In the genomic region with DNA sequence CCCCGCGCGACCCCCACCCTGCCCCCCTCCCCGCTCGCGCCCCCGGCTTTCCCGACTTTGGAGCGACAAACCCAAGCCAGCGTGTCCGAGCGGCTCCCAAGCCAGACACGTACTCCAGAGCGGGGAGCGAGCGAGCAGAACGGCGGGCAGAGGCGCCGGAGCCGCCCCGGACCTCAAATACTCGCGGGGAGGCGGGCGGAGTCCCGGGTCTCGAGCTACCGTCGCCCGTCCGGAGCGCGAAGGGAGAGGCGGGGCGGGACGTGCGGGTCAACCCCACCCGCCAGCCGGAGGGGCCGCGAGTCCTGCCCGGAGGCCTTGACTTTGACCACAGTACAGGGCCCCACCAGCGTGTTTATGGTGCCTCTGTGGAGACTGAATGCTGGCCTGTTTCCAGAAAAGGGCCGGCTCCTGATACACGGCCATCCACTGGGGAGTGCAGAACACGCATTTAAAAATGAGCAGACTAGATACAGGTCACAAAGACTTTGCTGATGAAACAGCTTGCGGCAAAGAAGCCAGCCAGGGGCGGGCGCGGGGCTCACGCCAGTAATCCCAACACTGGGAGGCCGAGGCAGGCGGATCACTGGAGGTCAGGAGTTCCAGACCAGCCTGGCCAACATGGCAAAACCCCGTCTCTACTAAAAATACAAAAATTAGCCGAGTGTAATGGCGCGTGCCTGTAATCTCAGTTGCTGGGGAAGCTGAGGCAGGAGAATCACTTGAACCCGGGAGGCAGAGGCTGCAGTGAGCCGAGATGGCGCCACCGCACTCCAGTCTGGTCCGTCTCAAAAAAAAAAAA, we compare ENCODE assay signal across 8 cellular contexts. TPM values are rescaled to one million over a fixed set of nuclear protein-coding genes. Genes with fewer than 3 reads are reported as not detected.
A peak's percentile ranks its signal among the peaks of the same experiment; 100 is the strongest.
DNase-seq lines count a peak whose midpoint lies in the region; ATAC-seq and TF ChIP-seq lines count a peak whose summit lies in the region.

A gene (minus strand): TSS at position 148 of the 799 bp plus-strand sequence. CDS start 12,235 bp downstream, outside the sequence.

- H3K27me3 ChIP-seq in sigmoid colon, result no peaks in the 10 kb centered on the region

- TF ChIP-seq EP300 in sigmoid colon (IDR thresholded peaks at IDR 0.05), result no peak

- H3K27me3 Mint-ChIP-seq in chondrocyte (ENCODE audit: low read depth), result no peaks in the 10 kb centered on the region
- H3K27me3 Mint-ChIP-seq in immature natural killer cell (ENCODE audit: low read depth in 3 of 3), result peaks cover 3 to 14% (median 3%) of the 10 kb centered on the region in 3 donors

- peak within 1 kb of the TSS; percentile 68 to 88 (median 84) for H3K4me3 ChIP-seq in sigmoid colon

- no peaks in the 10 kb centered on the region for H3K9me3 ChIP-seq in sigmoid colon

- TF ChIP-seq POLR2A in sigmoid colon (IDR thresholded peaks at IDR 0.05), result peak in 1 of 2 donors; percentile 39

- H3K27ac Mint-ChIP-seq in chondrocyte (ENCODE audit: unreplicated experiment), result peak within 1 kb of the TSS; percentile 97
- peak within 1 kb of the TSS; percentile 85 to 95 (median 94) for H3K27ac Mint-ChIP-seq in immature natural killer cell

- H3K4me1 ChIP-seq in sigmoid colon, result peaks cover 0 to 39% (median 17%) of the 10 kb centered on the region in 4 donors

- H3K36me3 Mint-ChIP-seq in chondrocyte (ENCODE audit: low read depth) (no peaks in the 10 kb centered on the region), immature natural killer cell (peaks cover 0 to 5% (median 5%) of the 10 kb centered on the region in 3 donors)

- in situ Hi-C loops in KBM-7 (cut with MboI; ENCODE audit: low pct_unique_long_range_greater_than_20kb, low sequenced_read_pairs), result no loop called here

- H3K4me1 Mint-ChIP-seq in chondrocyte (ENCODE audit: low read depth) (peaks cover 32% of the 10 kb centered on the region), immature natural killer cell (peaks cover 56 to 80% of the 10 kb centered on the region in 2 donors)

- peak within 1 kb of the TSS; percentile 87 for H3K4me3 Mint-ChIP-seq in chondrocyte (ENCODE audit: unreplicated experiment)
- peak within 1 kb of the TSS; percentile 89 to 95 (median 92) for H3K4me3 Mint-ChIP-seq in immature natural killer cell

- intact Hi-C loops in sigmoid colon (cut with DNase I), result loop anchor here (1.0 to 2.0 kb wide), 2 partner anchors 18 to 19 kb away; no protein-coding TSS in a partner anchor

- H3K27ac ChIP-seq in sigmoid colon, result peak within 1 kb of the TSS; percentile 98 to 99 (median 98)

- H3K9me3 Mint-ChIP-seq in chondrocyte (ENCODE audit: low read depth) (no peaks in the 10 kb centered on the region), immature natural killer cell (no peaks in the 10 kb centered on the region)

- no peaks in the 10 kb centered on the region for H3K36me3 ChIP-seq in sigmoid colon

- peak; percentile 76 for DNase-seq in D341Med (ENCODE audit: low spot score)
- peak; percentile 63 for DNase-seq in KBM-7
- DNase-seq in activated CD4-positive, CD25-positive, alpha-beta regulatory T cell treated with anti-CD3 and anti-CD28 coated beads, Interleukin-2, amount 50 U/mL, for 72 hours, result peak; percentile 54
- DNase-seq in chondrocyte (ENCODE audit: low spot score), result no peak
- peak; percentile 60 to 68 (median 63) for DNase-seq in immature natural killer cell
- peak; percentile 95 for DNase-seq in sigmoid colon

- 2 to 3% methylated on average over 63 of the region's 63 CpGs for WGBS in sigmoid colon, 2 donors

- TF ChIP-seq CTCF in chondrocyte (IDR thresholded peaks at IDR 0.05), result peak; percentile 29
- TF ChIP-seq CTCF in sigmoid colon (IDR thresholded peaks at IDR 0.05), result no peak

- ATAC-seq in HG02798 (IDR thresholded peaks at IDR 0.05; ENCODE audit: poor library complexity, unreplicated experiment), result no peak
- ATAC-seq in HG03139 (IDR thresholded peaks at IDR 0.05; ENCODE audit: unreplicated experiment), result no peak

RNA-seq across cellular contexts. Expression of the gene that starts here (rescaled TPM):
- total RNA-seq in chondrocyte, result 74.0 to 98.0 TPM (median 97.3 TPM) in 3 replicates
- polyA plus RNA-seq in immature natural killer cell, result 100 to 1,000 TPM; 196 to 243 (median 199) TPM
- 100 to 1,000 TPM; 150 to 207 (median 174) TPM for total RNA-seq in sigmoid colon
- 100 to 1,000 TPM; 152 to 194 (median 178) TPM for polyA plus RNA-seq in sigmoid colon
